Comparison of ENCODE assay signal across 9 cellular contexts in genomic region chr19:38057954-38058690, GRCh38.
A peak's percentile ranks its signal among the peaks of the same experiment; 100 is the strongest.
DNase-seq lines count a peak whose midpoint lies in the region; ATAC-seq and FAIRE-seq lines count a peak whose summit lies in the region.
"Had no signal": no experiment of that assay in that cellular context is flagged by ENCODE, and none has a peak within 500 bp of the region (broad histone marks: within the 10 kb centered on the region; RNA-seq: fewer than 3 reads in every experiment).

No MANE protein-coding gene starts in this region.

- no peaks in the 10 kb centered on the region for H3K27me3 Mint-ChIP-seq in naive B cell
- H3K27me3 Mint-ChIP-seq: activated CD4-positive, alpha-beta memory T cell treated with anti-CD3 and anti-CD28 coated beads, Interleukin-2, amount 10 ng/mL, durations not matched to agents 7 days and 5 days had no signal

- peaks cover 44 to 82% (median 75%) of the 10 kb centered on the region in 3 donors for H3K4me1 Mint-ChIP-seq in naive B cell

- no peaks in the 10 kb centered on the region for H3K9me3 Mint-ChIP-seq in naive B cell
- H3K9me3 Mint-ChIP-seq: activated CD4-positive, alpha-beta memory T cell treated with anti-CD3 and anti-CD28 coated beads, Interleukin-2, amount 10 ng/mL, durations not matched to agents 7 days and 5 days had no signal

- H3K36me3 Mint-ChIP-seq in naive B cell: peaks cover 0 to 8% of the 10 kb centered on the region in 2 donors

- peak overlapping the region in 7 of 8 donors; percentile 23 to 83 (median 58) for H3K4me3 Mint-ChIP-seq in naive B cell
- H3K4me3 Mint-ChIP-seq: activated CD4-positive, alpha-beta memory T cell treated with anti-CD3 and anti-CD28 coated beads, Interleukin-2, amount 10 ng/mL, durations not matched to agents 7 days and 5 days had no signal

- H3K27ac Mint-ChIP-seq in naive B cell: peak overlapping the region; percentile 59 to 97 (median 91)
- H3K27ac Mint-ChIP-seq: activated CD4-positive, alpha-beta memory T cell treated with anti-CD3 and anti-CD28 coated beads, Interleukin-2, amount 10 ng/mL, durations not matched to agents 7 days and 5 days had no signal

- FAIRE-seq in GM19239 (lab: Jason Lieb, UNC): no peak

- DNase-seq in D341Med (ENCODE audit: low spot score) (peak; percentile 84), NCI-H187 treated with DMSO at 0.1 percent for 48 hours (lab: John Stamatoyannopoulos, UW) (peak; percentile 81), SK-N-DZ (ENCODE audit: low spot score) (peak; percentile 44), naive B cell (no peak), AG08395 (ENCODE audit: low spot score) (no peak), GM19239 (ENCODE audit: insufficient read length, low spot score) (no peak)
- DNase-seq: activated CD4-positive, alpha-beta memory T cell treated with anti-CD3 and anti-CD28 coated beads, Interleukin-2, amount 10 ng/mL, durations not matched to agents 7 days and 5 days had no signal

- ATAC-seq in naive B cell (ENCODE audit: low read depth in 2 of 2) (no peak), GM21576 (IDR thresholded peaks at IDR 0.05; ENCODE audit: unreplicated experiment) (no peak), HG03571 (IDR thresholded peaks at IDR 0.05; ENCODE audit: unreplicated experiment) (no peak)

Comparison
In these comparisons a context has a peak if more than half of its experiments do, and no peak if none do; other contexts are left out.
1. DNase-seq: peak in D341Med (single experiment), NCI-H187 treated with DMSO at 0.1 percent for 48 hours (single experiment) and SK-N-DZ (single experiment); none in naive B cell (single experiment), AG08395 (single experiment) and GM19239 (single experiment).